Comparison of ENCODE assay signal across 1 cellular context in the genomic region with DNA sequence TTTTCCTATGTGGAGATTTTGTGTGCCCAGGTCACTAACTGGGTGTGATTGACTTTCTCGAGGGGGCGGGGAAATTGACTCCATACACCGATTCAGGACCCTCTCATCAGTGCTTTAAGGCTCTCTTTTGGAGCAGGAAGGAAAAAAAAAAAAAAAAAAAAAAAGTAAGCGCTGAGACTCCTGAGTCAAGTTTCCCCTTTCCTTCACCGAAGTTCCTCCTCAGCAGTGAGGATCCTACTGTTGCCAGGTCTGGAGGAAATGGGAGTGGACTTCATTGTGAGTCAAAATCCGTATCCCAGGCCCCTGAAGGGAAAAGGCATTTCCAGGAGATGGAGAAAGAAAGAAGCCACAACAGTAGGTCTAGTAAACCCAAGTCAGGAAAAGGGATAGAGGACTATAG.
TF ChIP-seq lines count a peak whose summit lies in the region.

No MANE protein-coding gene starts in this region.

TF ChIP-seq in WTC11, 78 proteins besides CTCF, POLR2A, EP300 and RAD21 (continued from another document):
- TF ChIP-seq, protein P1, sequence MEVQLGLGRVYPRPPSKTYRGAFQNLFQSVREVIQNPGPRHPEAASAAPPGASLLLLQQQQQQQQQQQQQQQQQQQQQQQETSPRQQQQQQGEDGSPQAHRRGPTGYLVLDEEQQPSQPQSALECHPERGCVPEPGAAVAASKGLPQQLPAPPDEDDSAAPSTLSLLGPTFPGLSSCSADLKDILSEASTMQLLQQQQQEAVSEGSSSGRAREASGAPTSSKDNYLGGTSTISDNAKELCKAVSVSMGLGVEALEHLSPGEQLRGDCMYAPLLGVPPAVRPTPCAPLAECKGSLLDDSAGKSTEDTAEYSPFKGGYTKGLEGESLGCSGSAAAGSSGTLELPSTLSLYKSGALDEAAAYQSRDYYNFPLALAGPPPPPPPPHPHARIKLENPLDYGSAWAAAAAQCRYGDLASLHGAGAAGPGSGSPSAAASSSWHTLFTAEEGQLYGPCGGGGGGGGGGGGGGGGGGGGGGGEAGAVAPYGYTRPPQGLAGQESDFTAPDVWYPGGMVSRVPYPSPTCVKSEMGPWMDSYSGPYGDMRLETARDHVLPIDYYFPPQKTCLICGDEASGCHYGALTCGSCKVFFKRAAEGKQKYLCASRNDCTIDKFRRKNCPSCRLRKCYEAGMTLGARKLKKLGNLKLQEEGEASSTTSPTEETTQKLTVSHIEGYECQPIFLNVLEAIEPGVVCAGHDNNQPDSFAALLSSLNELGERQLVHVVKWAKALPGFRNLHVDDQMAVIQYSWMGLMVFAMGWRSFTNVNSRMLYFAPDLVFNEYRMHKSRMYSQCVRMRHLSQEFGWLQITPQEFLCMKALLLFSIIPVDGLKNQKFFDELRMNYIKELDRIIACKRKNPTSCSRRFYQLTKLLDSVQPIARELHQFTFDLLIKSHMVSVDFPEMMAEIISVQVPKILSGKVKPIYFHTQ (CRISPR knock-in tag; IDR thresholded peaks at IDR 0.05): no peak
- 0 out of 2 replicates have a peak, but pooled peaks have one; percentile 16 for TF ChIP-seq ETV6 (CRISPR knock-in tag; IDR thresholded peaks at IDR 0.05)
- no peak for TF ChIP-seq MXD4 (CRISPR knock-in tag; IDR thresholded peaks at IDR 0.05; ENCODE audit: borderline replicate concordance)
- TF ChIP-seq, protein P2, sequence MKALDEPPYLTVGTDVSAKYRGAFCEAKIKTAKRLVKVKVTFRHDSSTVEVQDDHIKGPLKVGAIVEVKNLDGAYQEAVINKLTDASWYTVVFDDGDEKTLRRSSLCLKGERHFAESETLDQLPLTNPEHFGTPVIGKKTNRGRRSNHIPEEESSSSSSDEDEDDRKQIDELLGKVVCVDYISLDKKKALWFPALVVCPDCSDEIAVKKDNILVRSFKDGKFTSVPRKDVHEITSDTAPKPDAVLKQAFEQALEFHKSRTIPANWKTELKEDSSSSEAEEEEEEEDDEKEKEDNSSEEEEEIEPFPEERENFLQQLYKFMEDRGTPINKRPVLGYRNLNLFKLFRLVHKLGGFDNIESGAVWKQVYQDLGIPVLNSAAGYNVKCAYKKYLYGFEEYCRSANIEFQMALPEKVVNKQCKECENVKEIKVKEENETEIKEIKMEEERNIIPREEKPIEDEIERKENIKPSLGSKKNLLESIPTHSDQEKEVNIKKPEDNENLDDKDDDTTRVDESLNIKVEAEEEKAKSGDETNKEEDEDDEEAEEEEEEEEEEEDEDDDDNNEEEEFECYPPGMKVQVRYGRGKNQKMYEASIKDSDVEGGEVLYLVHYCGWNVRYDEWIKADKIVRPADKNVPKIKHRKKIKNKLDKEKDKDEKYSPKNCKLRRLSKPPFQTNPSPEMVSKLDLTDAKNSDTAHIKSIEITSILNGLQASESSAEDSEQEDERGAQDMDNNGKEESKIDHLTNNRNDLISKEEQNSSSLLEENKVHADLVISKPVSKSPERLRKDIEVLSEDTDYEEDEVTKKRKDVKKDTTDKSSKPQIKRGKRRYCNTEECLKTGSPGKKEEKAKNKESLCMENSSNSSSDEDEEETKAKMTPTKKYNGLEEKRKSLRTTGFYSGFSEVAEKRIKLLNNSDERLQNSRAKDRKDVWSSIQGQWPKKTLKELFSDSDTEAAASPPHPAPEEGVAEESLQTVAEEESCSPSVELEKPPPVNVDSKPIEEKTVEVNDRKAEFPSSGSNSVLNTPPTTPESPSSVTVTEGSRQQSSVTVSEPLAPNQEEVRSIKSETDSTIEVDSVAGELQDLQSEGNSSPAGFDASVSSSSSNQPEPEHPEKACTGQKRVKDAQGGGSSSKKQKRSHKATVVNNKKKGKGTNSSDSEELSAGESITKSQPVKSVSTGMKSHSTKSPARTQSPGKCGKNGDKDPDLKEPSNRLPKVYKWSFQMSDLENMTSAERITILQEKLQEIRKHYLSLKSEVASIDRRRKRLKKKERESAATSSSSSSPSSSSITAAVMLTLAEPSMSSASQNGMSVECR (CRISPR knock-in tag; IDR thresholded peaks at IDR 0.05; ENCODE audit: borderline replicate concordance): no peak
